23 cellular contexts compared by ENCODE assay signal in genomic region chr18:13281406-13281805, GRCh38.
DNase-seq lines count a peak whose midpoint lies in the region; ATAC-seq and TF ChIP-seq lines count a peak whose summit lies in the region.
"Had no signal": no experiment of that assay in that cellular context is flagged by ENCODE, and none has a peak within 500 bp of the region (broad histone marks: within the 10 kb centered on the region; RNA-seq: fewer than 3 reads in every experiment).

No MANE protein-coding gene starts in this region.

- H3K27me3 Mint-ChIP-seq in T-helper 17 cell = peaks cover 4% of the 10 kb centered on the region
- H3K27me3 Mint-ChIP-seq: CD4-positive, alpha-beta T cell had no signal

- ATAC-seq in T-helper 17 cell = no peak
- ATAC-seq: A549 had no signal

- no peak overlapping the region for H3K4me2 ChIP-seq in BLaER1
- H3K4me2 ChIP-seq: A549 had no signal

- H3K4me1 ChIP-seq in BLaER1 = peaks cover 73% of the 10 kb centered on the region
- peaks cover 27 to 55% (median 46%) of the 10 kb centered on the region in 4 donors for H3K4me1 ChIP-seq in esophagus muscularis mucosa
- H3K4me1 ChIP-seq in adrenal gland (replicated peaks in 1 of 2) = peaks cover 14 to 20% of the 10 kb centered on the region in 2 donors
- H3K4me1 ChIP-seq: A549, Caco-2, SJSA1 had no signal

- 94% methylated on average over 1 of the region's 2 CpGs for WGBS in esophagus muscularis mucosa
- 95 to 100% (median 97%) methylated on average over 2 of the region's 2 CpGs for WGBS in adrenal gland, 4 donors

- H3K27ac ChIP-seq in BLaER1 (no peak overlapping the region), coronary artery (no peak overlapping the region), esophagus muscularis mucosa (replicated peaks in 1 of 4) (no peak overlapping the region), adrenal gland (no peak overlapping the region)
- H3K27ac ChIP-seq: A549, GM23248, SJSA1 had no signal

- no peak for DNase-seq in T-helper 17 cell
- peak; percentile 52 for DNase-seq in coronary artery (ENCODE audit: low spot score)
- peak; percentile 58 for DNase-seq in posterior vena cava (ENCODE audit: low spot score)
- DNase-seq in Kasumi-1 (lab: John Stamatoyannopoulos, UW) = no peak
- no peak for DNase-seq in esophagus muscularis mucosa (ENCODE audit: extremely low spot score)
- DNase-seq in adrenal gland = no peak
- DNase-seq: Caco-2; CD4-positive, alpha-beta T cell; DMS 273 treated with DMSO at 0.1 percent for 48 hours; DMS79 treated with DMSO at 0.1 percent for 48 hours; GM23248; H9; HFFc6; MG63; NCI-H1417; NCI-H1694 treated with DMSO at 0.1 percent for 48 hours; NCI-H446; NCI-H526; OCI-M1 had no signal

- H4K20me1 ChIP-seq in BLaER1 = peaks cover 44% of the 10 kb centered on the region

- H3K36me3 ChIP-seq in BLaER1 = peaks cover 100% of the 10 kb centered on the region
- H3K36me3 ChIP-seq in esophagus muscularis mucosa = peaks cover 0 to 21% (median 6%) of the 10 kb centered on the region in 4 donors
- H3K36me3 ChIP-seq in adrenal gland (replicated peaks in 1 of 2) = no peaks in the 10 kb centered on the region
- H3K36me3 ChIP-seq: MG63, SJSA1 had no signal

- H3K4me3 Mint-ChIP-seq in T-helper 17 cell = peak overlapping the region; percentile 5
- H3K4me3 Mint-ChIP-seq: B cell, H9, HFFc6 had no signal

- no peak for TF ChIP-seq EP300 in esophagus muscularis mucosa (IDR thresholded peaks at IDR 0.05)

- H3K36me3 Mint-ChIP-seq in T-helper 17 cell (ENCODE audit: low read depth) = peaks cover 4% of the 10 kb centered on the region

- H3K9me3 ChIP-seq in BLaER1 (peaks cover 64% of the 10 kb centered on the region), T-helper 17 cell (ENCODE audit: control insufficient read depth, low read length, poor library complexity, severe bottlenecking) (no peaks in the 10 kb centered on the region), esophagus muscularis mucosa (no peaks in the 10 kb centered on the region), adrenal gland (replicated peaks in 1 of 3) (no peaks in the 10 kb centered on the region)
- H3K9me3 ChIP-seq: A549, Caco-2, MG63, SJSA1 had no signal

- peak overlapping the region; percentile 99 for H3K27ac Mint-ChIP-seq in T-helper 17 cell
- H3K27ac Mint-ChIP-seq: B cell, H9, HFFc6 had no signal

- peak overlapping the region; percentile 40; the same call in 1 of the 2 replicates for H3K4me3 ChIP-seq in BLaER1
- H3K4me3 ChIP-seq in coronary artery = no peak overlapping the region
- no peak overlapping the region for H3K4me3 ChIP-seq in esophagus muscularis mucosa
- H3K4me3 ChIP-seq in adrenal gland = no peak overlapping the region
- H3K4me3 ChIP-seq: A549, GM23248, MG63, SJSA1 had no signal

- intact Hi-C loops in posterior vena cava (cut with DNase I) (loop anchor here in 1 of 2 donors (10.0 kb wide), 1 partner anchor 47 kb away; no protein-coding TSS in a partner anchor), esophagus muscularis mucosa (cut with DNase I) (no loop called here), adrenal gland (cut with DNase I) (no loop called here)

- H3K27me3 ChIP-seq in BLaER1 = no peaks in the 10 kb centered on the region
- no peaks in the 10 kb centered on the region for H3K27me3 ChIP-seq in esophagus muscularis mucosa
- H3K27me3 ChIP-seq in adrenal gland = no peaks in the 10 kb centered on the region
- H3K27me3 ChIP-seq: MG63, SJSA1 had no signal

- peaks cover 59% of the 10 kb centered on the region for H3K4me1 Mint-ChIP-seq in T-helper 17 cell

- H3K9ac ChIP-seq in BLaER1 = no peak overlapping the region
- H3K9ac ChIP-seq: GM23248 had no signal

- TF ChIP-seq POLR2A in esophagus muscularis mucosa (IDR thresholded peaks at IDR 0.05; ENCODE audit: low read depth) (no peak), adrenal gland (IDR thresholded peaks at IDR 0.05) (no peak)

- TF ChIP-seq CTCF in coronary artery (IDR thresholded peaks at IDR 0.05) = no peak
- no peak for TF ChIP-seq CTCF in esophagus muscularis mucosa (IDR thresholded peaks at IDR 0.05)
- TF ChIP-seq CTCF in adrenal gland (IDR thresholded peaks at IDR 0.05) = no peak

Comparison
In these comparisons a context has a peak if more than half of its experiments do, and no peak if none do; other contexts are left out.
1. DNase-seq: peak in coronary artery (single experiment) and posterior vena cava (single experiment); none in T-helper 17 cell (0 of 3), Kasumi-1 (0 of 2), esophagus muscularis mucosa (single experiment) and adrenal gland (0 of 7).